Comparison of ENCODE assay signal across 1 cellular context in the genomic region with DNA sequence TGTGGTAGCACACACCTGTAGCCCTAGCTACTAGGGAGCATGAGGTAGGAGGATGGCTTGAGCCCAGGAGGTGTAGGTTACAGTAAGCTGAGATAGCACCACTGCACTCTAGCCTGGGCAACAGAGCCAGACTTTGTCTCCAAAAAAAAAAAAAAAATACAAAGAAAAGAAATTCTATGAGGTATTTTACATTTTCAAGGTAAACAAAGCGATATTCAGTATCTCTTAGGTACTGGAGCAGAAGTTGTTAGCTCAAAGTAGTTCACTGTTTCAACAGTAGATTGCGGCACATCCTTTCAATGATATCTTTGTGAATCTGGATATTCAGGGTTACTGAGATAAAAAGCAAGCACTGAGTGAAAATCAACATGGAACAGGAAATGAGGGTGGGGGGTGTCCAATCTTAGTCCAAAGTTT.
TF ChIP-seq lines count a peak whose summit lies in the region.

No MANE protein-coding gene starts in this region.

TF ChIP-seq in HepG2, 621 proteins besides CTCF, POLR2A, EP300 and RAD21 (continued from another document and continues in another):
- TF ChIP-seq, protein P1, sequence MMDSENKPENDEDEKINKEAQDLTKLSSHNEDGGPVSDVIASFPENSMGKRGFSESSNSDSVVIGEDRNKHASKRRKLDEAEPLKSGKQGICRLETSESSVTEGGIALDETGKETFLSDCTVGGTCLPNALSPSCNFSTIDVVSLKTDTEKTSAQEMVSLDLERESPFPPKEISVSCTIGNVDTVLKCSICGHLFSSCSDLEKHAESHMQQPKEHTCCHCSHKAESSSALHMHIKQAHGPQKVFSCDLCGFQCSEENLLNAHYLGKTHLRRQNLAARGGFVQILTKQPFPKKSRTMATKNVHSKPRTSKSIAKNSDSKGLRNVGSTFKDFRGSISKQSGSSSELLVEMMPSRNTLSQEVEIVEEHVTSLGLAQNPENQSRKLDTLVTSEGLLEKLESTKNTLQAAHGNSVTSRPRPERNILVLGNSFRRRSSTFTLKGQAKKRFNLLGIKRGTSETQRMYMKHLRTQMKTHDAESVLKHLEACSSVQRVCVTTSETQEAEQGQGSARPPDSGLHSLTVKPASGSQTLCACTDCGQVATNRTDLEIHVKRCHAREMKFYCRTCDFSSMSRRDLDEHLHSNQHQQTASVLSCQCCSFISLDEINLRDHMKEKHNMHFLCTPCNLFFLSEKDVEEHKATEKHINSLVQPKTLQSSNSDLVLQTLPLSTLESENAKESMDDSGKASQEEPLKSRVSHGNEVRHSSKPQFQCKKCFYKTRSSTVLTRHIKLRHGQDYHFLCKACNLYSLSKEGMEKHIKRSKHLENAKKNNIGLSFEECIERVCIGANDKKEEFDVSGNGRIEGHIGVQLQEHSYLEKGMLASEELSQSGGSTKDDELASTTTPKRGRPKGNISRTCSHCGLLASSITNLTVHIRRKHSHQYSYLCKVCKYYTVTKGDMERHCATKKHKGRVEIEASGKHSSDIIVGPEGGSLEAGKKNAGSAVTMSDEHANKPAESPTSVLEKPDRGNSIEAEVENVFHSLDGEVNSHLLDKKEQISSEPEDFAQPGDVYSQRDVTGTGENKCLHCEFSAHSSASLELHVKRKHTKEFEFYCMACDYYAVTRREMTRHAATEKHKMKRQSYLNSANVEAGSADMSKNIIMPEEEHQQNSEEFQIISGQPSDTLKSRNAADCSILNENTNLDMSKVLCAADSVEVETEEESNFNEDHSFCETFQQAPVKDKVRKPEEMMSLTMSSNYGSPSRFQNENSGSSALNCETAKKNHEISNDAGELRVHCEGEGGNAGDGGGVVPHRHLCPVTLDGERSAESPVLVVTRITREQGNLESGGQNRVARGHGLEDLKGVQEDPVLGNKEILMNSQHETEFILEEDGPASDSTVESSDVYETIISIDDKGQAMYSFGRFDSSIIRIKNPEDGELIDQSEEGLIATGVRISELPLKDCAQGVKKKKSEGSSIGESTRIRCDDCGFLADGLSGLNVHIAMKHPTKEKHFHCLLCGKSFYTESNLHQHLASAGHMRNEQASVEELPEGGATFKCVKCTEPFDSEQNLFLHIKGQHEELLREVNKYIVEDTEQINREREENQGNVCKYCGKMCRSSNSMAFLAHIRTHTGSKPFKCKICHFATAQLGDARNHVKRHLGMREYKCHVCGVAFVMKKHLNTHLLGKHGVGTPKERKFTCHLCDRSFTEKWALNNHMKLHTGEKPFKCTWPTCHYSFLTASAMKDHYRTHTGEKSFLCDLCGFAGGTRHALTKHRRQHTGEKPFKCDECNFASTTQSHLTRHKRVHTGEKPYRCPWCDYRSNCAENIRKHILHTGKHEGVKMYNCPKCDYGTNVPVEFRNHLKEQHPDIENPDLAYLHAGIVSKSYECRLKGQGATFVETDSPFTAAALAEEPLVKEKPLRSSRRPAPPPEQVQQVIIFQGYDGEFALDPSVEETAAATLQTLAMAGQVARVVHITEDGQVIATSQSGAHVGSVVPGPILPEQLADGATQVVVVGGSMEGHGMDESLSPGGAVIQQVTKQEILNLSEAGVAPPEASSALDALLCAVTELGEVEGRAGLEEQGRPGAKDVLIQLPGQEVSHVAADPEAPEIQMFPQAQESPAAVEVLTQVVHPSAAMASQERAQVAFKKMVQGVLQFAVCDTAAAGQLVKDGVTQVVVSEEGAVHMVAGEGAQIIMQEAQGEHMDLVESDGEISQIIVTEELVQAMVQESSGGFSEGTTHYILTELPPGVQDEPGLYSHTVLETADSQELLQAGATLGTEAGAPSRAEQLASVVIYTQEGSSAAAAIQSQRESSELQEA (CRISPR knock-in tag; IDR thresholded peaks at IDR 0.05; ENCODE audit: not compliant biosample characterization), result no peak
- TF ChIP-seq ZNF33B (CRISPR knock-in tag; IDR thresholded peaks at IDR 0.05) (no peak), RARA (CRISPR knock-in tag; IDR thresholded peaks at IDR 0.05) (peak; percentile 87), DNMT3B (CRISPR knock-in tag; conservative IDR thresholded peaks at IDR 0.05) (no peak), DNMT1 (CRISPR knock-in tag; IDR thresholded peaks at IDR 0.05) (no peak), MYC (CRISPR knock-in tag; IDR thresholded peaks at IDR 0.05; ENCODE audit: borderline replicate concordance) (no peak), ZKSCAN8 (CRISPR knock-in tag; IDR thresholded peaks at IDR 0.05; ENCODE audit: borderline replicate concordance) (0 out of 2 replicates have a peak, but pooled peaks have one; percentile 75), IRF2 (CRISPR knock-in tag; IDR thresholded peaks at IDR 0.05) (peak; percentile 39; the same call in 1 of the 2 replicates), ZC3H4 (CRISPR knock-in tag; IDR thresholded peaks at IDR 0.05; ENCODE audit: borderline replicate concordance) (no peak), RXRB (CRISPR knock-in tag; IDR thresholded peaks at IDR 0.05; ENCODE audit: borderline replicate concordance) (peak; percentile 85), PTBP1 (IDR thresholded peaks at IDR 0.05; ENCODE audit: low read depth, low read length, poor library complexity, severe bottlenecking) (no peak), ZNF160 (CRISPR knock-in tag; IDR thresholded peaks at IDR 0.05) (no peak), TCF7 (IDR thresholded peaks at IDR 0.05; ENCODE audit: low read depth) (peak; percentile 97), ZNF607 (CRISPR knock-in tag; IDR thresholded peaks at IDR 0.05; ENCODE audit: borderline replicate concordance) (no peak), ZNF652 (CRISPR knock-in tag; IDR thresholded peaks at IDR 0.05; ENCODE audit: borderline replicate concordance, low read depth) (peak; percentile 42; the same call in 1 of the 2 replicates), KDM6A (CRISPR knock-in tag; IDR thresholded peaks at IDR 0.05; ENCODE audit: low read depth) (peak; percentile 86), TBX3 (IDR thresholded peaks at IDR 0.05; ENCODE audit: borderline replicate concordance) (peak; percentile 77; the same call in 1 of the 2 replicates), ZNF441 (CRISPR knock-in tag; IDR thresholded peaks at IDR 0.05; ENCODE audit: borderline replicate concordance) (peak; percentile 47; the same call in 1 of the 2 replicates), SIX1 (CRISPR knock-in tag; IDR thresholded peaks at IDR 0.05; ENCODE audit: borderline replicate concordance) (peak; percentile 89), ZNF431 (CRISPR knock-in tag; IDR thresholded peaks at IDR 0.05; ENCODE audit: borderline replicate concordance, low read depth) (peak; percentile 66; the same call in 1 of the 2 replicates), HNRNPH1 (optimal IDR thresholded peaks at IDR 0.05; ENCODE audit: low read depth, low read length) (no peak), ZNF709 (CRISPR knock-in tag; IDR thresholded peaks at IDR 0.05) (no peak), CHCHD3 (CRISPR knock-in tag; IDR thresholded peaks at IDR 0.05) (no peak), ZNF331 (CRISPR knock-in tag; IDR thresholded peaks at IDR 0.05) (peak; percentile 78; the same call in 1 of the 2 replicates), RFX5 (IDR thresholded peaks at IDR 0.05; ENCODE audit: low read depth, low read length) (no peak), SNAI1 (CRISPR knock-in tag; IDR thresholded peaks at IDR 0.05; ENCODE audit: borderline replicate concordance) (no peak)
- TF ChIP-seq, protein P2, sequence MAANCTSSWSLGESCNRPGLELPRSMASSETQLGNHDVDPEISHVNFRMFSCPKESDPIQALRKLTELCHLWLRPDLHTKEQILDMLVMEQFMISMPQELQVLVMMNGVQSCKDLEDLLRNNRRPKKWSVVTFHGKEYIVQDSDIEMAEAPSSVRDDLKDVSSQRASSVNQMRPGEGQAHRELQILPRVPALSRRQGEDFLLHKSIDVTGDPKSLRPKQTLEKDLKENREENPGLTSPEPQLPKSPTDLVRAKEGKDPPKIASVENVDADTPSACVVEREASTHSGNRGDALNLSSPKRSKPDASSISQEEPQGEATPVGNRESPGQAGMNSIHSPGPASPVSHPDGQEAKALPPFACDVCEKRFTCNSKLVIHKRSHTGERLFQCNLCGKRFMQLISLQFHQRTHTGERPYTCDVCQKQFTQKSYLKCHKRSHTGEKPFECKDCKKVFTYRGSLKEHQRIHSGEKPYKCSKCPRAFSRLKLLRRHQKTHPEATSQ (CRISPR knock-in tag; IDR thresholded peaks at IDR 0.05; ENCODE audit: borderline replicate concordance), result peak; percentile 48; the same call in 1 of the 2 replicates
- TF ChIP-seq, protein P3, sequence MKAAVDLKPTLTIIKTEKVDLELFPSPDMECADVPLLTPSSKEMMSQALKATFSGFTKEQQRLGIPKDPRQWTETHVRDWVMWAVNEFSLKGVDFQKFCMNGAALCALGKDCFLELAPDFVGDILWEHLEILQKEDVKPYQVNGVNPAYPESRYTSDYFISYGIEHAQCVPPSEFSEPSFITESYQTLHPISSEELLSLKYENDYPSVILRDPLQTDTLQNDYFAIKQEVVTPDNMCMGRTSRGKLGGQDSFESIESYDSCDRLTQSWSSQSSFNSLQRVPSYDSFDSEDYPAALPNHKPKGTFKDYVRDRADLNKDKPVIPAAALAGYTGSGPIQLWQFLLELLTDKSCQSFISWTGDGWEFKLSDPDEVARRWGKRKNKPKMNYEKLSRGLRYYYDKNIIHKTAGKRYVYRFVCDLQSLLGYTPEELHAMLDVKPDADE (CRISPR knock-in tag; IDR thresholded peaks at IDR 0.05), result no peak
- TF ChIP-seq, protein P4, sequence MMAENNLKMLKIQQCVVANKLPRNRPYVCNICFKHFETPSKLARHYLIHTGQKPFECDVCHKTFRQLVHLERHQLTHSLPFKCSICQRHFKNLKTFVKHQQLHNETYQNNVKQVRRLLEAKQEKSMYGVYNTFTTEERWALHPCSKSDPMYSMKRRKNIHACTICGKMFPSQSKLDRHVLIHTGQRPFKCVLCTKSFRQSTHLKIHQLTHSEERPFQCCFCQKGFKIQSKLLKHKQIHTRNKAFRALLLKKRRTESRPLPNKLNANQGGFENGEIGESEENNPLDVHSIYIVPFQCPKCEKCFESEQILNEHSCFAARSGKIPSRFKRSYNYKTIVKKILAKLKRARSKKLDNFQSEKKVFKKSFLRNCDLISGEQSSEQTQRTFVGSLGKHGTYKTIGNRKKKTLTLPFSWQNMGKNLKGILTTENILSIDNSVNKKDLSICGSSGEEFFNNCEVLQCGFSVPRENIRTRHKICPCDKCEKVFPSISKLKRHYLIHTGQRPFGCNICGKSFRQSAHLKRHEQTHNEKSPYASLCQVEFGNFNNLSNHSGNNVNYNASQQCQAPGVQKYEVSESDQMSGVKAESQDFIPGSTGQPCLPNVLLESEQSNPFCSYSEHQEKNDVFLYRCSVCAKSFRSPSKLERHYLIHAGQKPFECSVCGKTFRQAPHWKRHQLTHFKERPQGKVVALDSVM (CRISPR knock-in tag; IDR thresholded peaks at IDR 0.05), result no peak
- TF ChIP-seq, protein P5, sequence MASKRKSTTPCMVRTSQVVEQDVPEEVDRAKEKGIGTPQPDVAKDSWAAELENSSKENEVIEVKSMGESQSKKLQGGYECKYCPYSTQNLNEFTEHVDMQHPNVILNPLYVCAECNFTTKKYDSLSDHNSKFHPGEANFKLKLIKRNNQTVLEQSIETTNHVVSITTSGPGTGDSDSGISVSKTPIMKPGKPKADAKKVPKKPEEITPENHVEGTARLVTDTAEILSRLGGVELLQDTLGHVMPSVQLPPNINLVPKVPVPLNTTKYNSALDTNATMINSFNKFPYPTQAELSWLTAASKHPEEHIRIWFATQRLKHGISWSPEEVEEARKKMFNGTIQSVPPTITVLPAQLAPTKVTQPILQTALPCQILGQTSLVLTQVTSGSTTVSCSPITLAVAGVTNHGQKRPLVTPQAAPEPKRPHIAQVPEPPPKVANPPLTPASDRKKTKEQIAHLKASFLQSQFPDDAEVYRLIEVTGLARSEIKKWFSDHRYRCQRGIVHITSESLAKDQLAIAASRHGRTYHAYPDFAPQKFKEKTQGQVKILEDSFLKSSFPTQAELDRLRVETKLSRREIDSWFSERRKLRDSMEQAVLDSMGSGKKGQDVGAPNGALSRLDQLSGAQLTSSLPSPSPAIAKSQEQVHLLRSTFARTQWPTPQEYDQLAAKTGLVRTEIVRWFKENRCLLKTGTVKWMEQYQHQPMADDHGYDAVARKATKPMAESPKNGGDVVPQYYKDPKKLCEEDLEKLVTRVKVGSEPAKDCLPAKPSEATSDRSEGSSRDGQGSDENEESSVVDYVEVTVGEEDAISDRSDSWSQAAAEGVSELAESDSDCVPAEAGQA (IDR thresholded peaks at IDR 0.05; ENCODE audit: low read depth), result no peak
- TF ChIP-seq, protein P5 (CRISPR knock-in tag; IDR thresholded peaks at IDR 0.05; ENCODE audit: borderline replicate concordance), result peak; percentile 35; the same call in 1 of the 2 replicates
- TF ChIP-seq, protein P6, sequence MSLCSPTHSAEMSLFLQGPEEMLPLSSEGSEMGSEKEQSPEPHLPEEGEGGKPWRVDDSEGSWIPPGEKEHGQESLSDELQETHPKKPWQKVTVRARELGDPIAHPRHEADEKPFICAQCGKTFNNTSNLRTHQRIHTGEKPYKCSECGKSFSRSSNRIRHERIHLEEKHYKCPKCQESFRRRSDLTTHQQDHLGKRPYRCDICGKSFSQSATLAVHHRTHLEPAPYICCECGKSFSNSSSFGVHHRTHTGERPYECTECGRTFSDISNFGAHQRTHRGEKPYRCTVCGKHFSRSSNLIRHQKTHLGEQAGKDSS (CRISPR knock-in tag; IDR thresholded peaks at IDR 0.05; ENCODE audit: borderline replicate concordance, low read depth), result no peak
- TF ChIP-seq, protein P7, sequence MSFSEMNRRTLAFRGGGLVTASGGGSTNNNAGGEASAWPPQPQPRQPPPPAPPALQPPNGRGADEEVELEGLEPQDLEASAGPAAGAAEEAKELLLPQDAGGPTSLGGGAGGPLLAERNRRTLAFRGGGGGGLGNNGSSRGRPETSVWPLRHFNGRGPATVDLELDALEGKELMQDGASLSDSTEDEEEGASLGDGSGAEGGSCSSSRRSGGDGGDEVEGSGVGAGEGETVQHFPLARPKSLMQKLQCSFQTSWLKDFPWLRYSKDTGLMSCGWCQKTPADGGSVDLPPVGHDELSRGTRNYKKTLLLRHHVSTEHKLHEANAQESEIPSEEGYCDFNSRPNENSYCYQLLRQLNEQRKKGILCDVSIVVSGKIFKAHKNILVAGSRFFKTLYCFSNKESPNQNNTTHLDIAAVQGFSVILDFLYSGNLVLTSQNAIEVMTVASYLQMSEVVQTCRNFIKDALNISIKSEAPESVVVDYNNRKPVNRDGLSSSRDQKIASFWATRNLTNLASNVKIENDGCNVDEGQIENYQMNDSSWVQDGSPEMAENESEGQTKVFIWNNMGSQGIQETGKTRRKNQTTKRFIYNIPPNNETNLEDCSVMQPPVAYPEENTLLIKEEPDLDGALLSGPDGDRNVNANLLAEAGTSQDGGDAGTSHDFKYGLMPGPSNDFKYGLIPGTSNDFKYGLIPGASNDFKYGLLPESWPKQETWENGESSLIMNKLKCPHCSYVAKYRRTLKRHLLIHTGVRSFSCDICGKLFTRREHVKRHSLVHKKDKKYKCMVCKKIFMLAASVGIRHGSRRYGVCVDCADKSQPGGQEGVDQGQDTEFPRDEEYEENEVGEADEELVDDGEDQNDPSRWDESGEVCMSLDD (CRISPR knock-in tag; IDR thresholded peaks at IDR 0.05; ENCODE audit: borderline replicate concordance), result no peak; the same call in 1 of the 2 replicates
